Comparison of ENCODE assay signal across 10 cellular contexts in genomic region chr6:53066874-53067273, GRCh38. TPM values are rescaled to one million over a fixed set of nuclear protein-coding genes. Genes with fewer than 3 reads are reported as not detected.
DNase-seq lines count a peak whose midpoint lies in the region; ATAC-seq and TF ChIP-seq lines count a peak whose summit lies in the region.
"Had no signal": no experiment of that assay in that cellular context is flagged by ENCODE, and none has a peak within 500 bp of the region (broad histone marks: within the 10 kb centered on the region; RNA-seq: fewer than 3 reads in every experiment).

No MANE protein-coding gene starts in this region.

- peak overlapping the region; percentile 6 for H3K27ac Mint-ChIP-seq in CD8-positive, alpha-beta T cell
- no peak overlapping the region for H3K27ac Mint-ChIP-seq in neural crest cell (ENCODE audit: unreplicated experiment)

- intact Hi-C loops in CD8-positive, alpha-beta T cell (cut with DNase I, micrococcal nuclease) = loop anchor here (5.0 kb wide), 3 partner anchors 270 to 395 kb away; partner anchors contain the start of genes ELOVL5 (in 1 of the 2) and TMEM14A (in 1 of the 2)

- peaks cover 52% of the 10 kb centered on the region for H3K4me1 Mint-ChIP-seq in CD8-positive, alpha-beta T cell (ENCODE audit: low read depth)
- H3K4me1 Mint-ChIP-seq in neural crest cell = peaks cover 34% of the 10 kb centered on the region

- no peaks in the 10 kb centered on the region for H3K9me3 Mint-ChIP-seq in CD8-positive, alpha-beta T cell
- H3K9me3 Mint-ChIP-seq in neural crest cell = no peaks in the 10 kb centered on the region

- CTCF ChIA-PET in CD8-positive, alpha-beta T cell (lab: Charles Lee) = interaction anchor here (1.3 kb wide), 1 partner anchor 585 kb away, joined by 3 read pairs; no protein-coding TSS in a partner anchor

- no peak overlapping the region for H3K4me3 ChIP-seq in CD8-positive, alpha-beta T cell (ENCODE audit: low read depth, low read length)
- peak overlapping the region; percentile 79 for H3K4me3 ChIP-seq in LNCaP clone FGC (ENCODE audit: low read depth, low read length)
- H3K4me3 ChIP-seq in coronary artery = peak overlapping the region; percentile 99

- DNase-seq in CD8-positive, alpha-beta T cell = no peak
- DNase-seq in LNCaP clone FGC (ENCODE audit: low read depth) (no peak), coronary artery (ENCODE audit: low spot score) (no peak), neural crest cell (ENCODE audit: low read depth, low spot score) (no peak), NCI-H774 (lab: John Stamatoyannopoulos, UW) (no peak), NAMALWA (ENCODE audit: low spot score) (no peak), DMS79 treated with DMSO at 0.1 percent for 48 hours (lab: John Stamatoyannopoulos, UW) (no peak)
- DNase-seq: activated naive CD4-positive, alpha-beta T cell treated with anti-CD3 and anti-CD28 coated beads, Interleukin-2, amount 50 U/mL, for 16 hours; NCI-H1694 had no signal

- no peaks in the 10 kb centered on the region for H3K27me3 Mint-ChIP-seq in CD8-positive, alpha-beta T cell (ENCODE audit: low read depth)
- H3K27me3 Mint-ChIP-seq in neural crest cell (ENCODE audit: low read depth) = no peaks in the 10 kb centered on the region

- peaks cover 15% of the 10 kb centered on the region for H3K36me3 Mint-ChIP-seq in CD8-positive, alpha-beta T cell
- no peaks in the 10 kb centered on the region for H3K36me3 Mint-ChIP-seq in neural crest cell (ENCODE audit: low read depth)

- peaks cover 27% of the 10 kb centered on the region for H3K4me1 ChIP-seq in CD8-positive, alpha-beta T cell (ENCODE audit: insufficient read depth, low read length)

- H3K27ac ChIP-seq in CD8-positive, alpha-beta T cell (ENCODE audit: low read depth, low read length) = no peak overlapping the region
- peak overlapping the region in 1 of 2 donors; percentile 90 for H3K27ac ChIP-seq in coronary artery

- H3K27me3 ChIP-seq in CD8-positive, alpha-beta T cell (ENCODE audit: insufficient read depth, low read length) = no peaks in the 10 kb centered on the region

- H3K4me3 Mint-ChIP-seq in CD8-positive, alpha-beta T cell = peak overlapping the region; percentile 100
- H3K4me3 Mint-ChIP-seq in neural crest cell = peak overlapping the region; percentile 99

- no peaks in the 10 kb centered on the region for H3K36me3 ChIP-seq in CD8-positive, alpha-beta T cell (ENCODE audit: insufficient read depth, low read length)

- POLR2A ChIA-PET in CD8-positive, alpha-beta T cell (lab: Charles Lee) = interaction anchor here (0.7 to 1.0 kb wide), 2 partner anchors 83 to 178 kb away, joined by 4 read pairs; no protein-coding TSS in a partner anchor

- no peak for ATAC-seq in CD8-positive, alpha-beta T cell
- no peak for ATAC-seq in GM18858 (IDR thresholded peaks at IDR 0.05; ENCODE audit: unreplicated experiment)

- H3K9me3 ChIP-seq in CD8-positive, alpha-beta T cell (ENCODE audit: low read length) = no peaks in the 10 kb centered on the region

- no peak for TF ChIP-seq CTCF in CD8-positive, alpha-beta T cell (IDR thresholded peaks at IDR 0.05)
- TF ChIP-seq CTCF in LNCaP clone FGC (IDR thresholded peaks at IDR 0.05; ENCODE audit: control insufficient read depth, extremely low read depth, insufficient read depth) = no peak
- no peak for TF ChIP-seq CTCF in coronary artery (IDR thresholded peaks at IDR 0.05)
- TF ChIP-seq CTCF in neural crest cell (conservative IDR thresholded peaks at IDR 0.05) = no peak

RNA-seq across cellular contexts. Expression of gene FBXO9, which starts 1.7 kb away (rescaled TPM):
- 10 to 100 TPM; 63.7 to 67.8 TPM for total RNA-seq in CD8-positive, alpha-beta T cell
- 48.3 and 62.4 TPM in 2 replicates for total RNA-seq in neural crest cell

RNA-seq across cellular contexts. Expression of gene CILK1, which starts 5.2 kb away (rescaled TPM):
- total RNA-seq in CD8-positive, alpha-beta T cell = 1 to 10 TPM; 2.7 TPM
- 15.7 and 16.1 TPM in 2 replicates for total RNA-seq in neural crest cell
